1 cellular context compared by ENCODE assay signal in genomic region chr19:55683449-55684261, GRCh38.
TF ChIP-seq lines count a peak whose summit lies in the region.

No MANE protein-coding gene starts in this region.

TF ChIP-seq in HepG2, 621 proteins besides CTCF, POLR2A, EP300 and RAD21 (continued from another document and continues in another):
- TF ChIP-seq ZNF44 (CRISPR knock-in tag; IDR thresholded peaks at IDR 0.05) (no peak), HMG20A (CRISPR knock-in tag; IDR thresholded peaks at IDR 0.05; ENCODE audit: borderline replicate concordance) (no peak; the same call in 1 of the 2 replicates), KLF16 (CRISPR knock-in tag; IDR thresholded peaks at IDR 0.05) (peak in 1 of 2 experiments; percentile 39; a peak in 1 of 4 replicates), MAFF (IDR thresholded peaks at IDR 0.05; ENCODE audit: low read depth, low read length) (no peak), MIXL1 (CRISPR knock-in tag; IDR thresholded peaks at IDR 0.05) (0 out of 2 replicates have a peak, but pooled peaks have one; percentile 48), SNAPC4 (CRISPR knock-in tag; IDR thresholded peaks at IDR 0.05) (no peak), ZC3H13 (CRISPR knock-in tag; IDR thresholded peaks at IDR 0.05) (no peak), FOXP4 (CRISPR knock-in tag; IDR thresholded peaks at IDR 0.05) (no peak; the same call in 1 of the 2 replicates), ZNF546 (CRISPR knock-in tag; conservative IDR thresholded peaks at IDR 0.05) (no peak), ZMYM2 (CRISPR knock-in tag; IDR thresholded peaks at IDR 0.05) (peak; percentile 65), FOSL2 (CRISPR knock-in tag; IDR thresholded peaks at IDR 0.05) (peak; percentile 12; the same call in 1 of the 2 replicates), ZNF563 (CRISPR knock-in tag; IDR thresholded peaks at IDR 0.05) (no peak), ZNF180 (CRISPR knock-in tag; IDR thresholded peaks at IDR 0.05; ENCODE audit: borderline replicate concordance, low read depth) (no peak), TSC22D2 (CRISPR knock-in tag; IDR thresholded peaks at IDR 0.05; ENCODE audit: borderline replicate concordance) (no peak; the same call in 1 of the 2 replicates), ZBTB42 (CRISPR knock-in tag; IDR thresholded peaks at IDR 0.05) (no peak), XBP1 (CRISPR knock-in tag; IDR thresholded peaks at IDR 0.05) (no peak), HOXA3 (CRISPR knock-in tag; IDR thresholded peaks at IDR 0.05) (peak; percentile 65), HDAC6 (IDR thresholded peaks at IDR 0.05; ENCODE audit: low read depth, low read length) (no peak), ZNF597 (CRISPR knock-in tag; IDR thresholded peaks at IDR 0.05) (no peak), ZNF788 (CRISPR knock-in tag; IDR thresholded peaks at IDR 0.05; ENCODE audit: borderline replicate concordance) (peak; percentile 36; the same call in 1 of the 2 replicates), FOXP1 (IDR thresholded peaks at IDR 0.05) (no peak), FOXP1 (CRISPR knock-in tag; IDR thresholded peaks at IDR 0.05) (peak; percentile 56), PBX2 (CRISPR knock-in tag; IDR thresholded peaks at IDR 0.05) (no peak), DZIP1 (CRISPR knock-in tag; IDR thresholded peaks at IDR 0.05) (no peak), FOXM1 (CRISPR knock-in tag; IDR thresholded peaks at IDR 0.05) (no peak), NAIF1 (CRISPR knock-in tag; IDR thresholded peaks at IDR 0.05; ENCODE audit: borderline replicate concordance) (0 out of 2 replicates have a peak, but pooled peaks have one; percentile 19), PHF5A (CRISPR knock-in tag; IDR thresholded peaks at IDR 0.05; ENCODE audit: low read depth, unreplicated experiment) (peak; percentile 18), BRD4 (CRISPR knock-in tag; IDR thresholded peaks at IDR 0.05) (no peak), ZNF18 (CRISPR knock-in tag; IDR thresholded peaks at IDR 0.05; ENCODE audit: insufficient replicate concordance) (peak; percentile 75), ERF (CRISPR knock-in tag; IDR thresholded peaks at IDR 0.05) (peak; percentile 63), MEF2D (CRISPR knock-in tag; IDR thresholded peaks at IDR 0.05) (no peak; the same call in 1 of the 2 replicates), SRSF1 (optimal IDR thresholded peaks at IDR 0.05; ENCODE audit: low read depth, low read length) (no peak), HOXA7 (CRISPR knock-in tag; IDR thresholded peaks at IDR 0.05) (no peak), HINFP (CRISPR knock-in tag; IDR thresholded peaks at IDR 0.05; ENCODE audit: low read depth) (peak; percentile 60; the same call in 1 of the 2 replicates), SNAPC2 (CRISPR knock-in tag; IDR thresholded peaks at IDR 0.05) (no peak), ZUFSP (CRISPR knock-in tag; IDR thresholded peaks at IDR 0.05; ENCODE audit: borderline replicate concordance) (no peak), ONECUT2 (CRISPR knock-in tag; IDR thresholded peaks at IDR 0.05) (no peak), ZBTB2 (CRISPR knock-in tag; IDR thresholded peaks at IDR 0.05; ENCODE audit: low read depth) (0 out of 2 replicates have a peak, but pooled peaks have one; percentile 29), PLRG1 (conservative IDR thresholded peaks at IDR 0.05) (no peak), NFE2 (CRISPR knock-in tag; IDR thresholded peaks at IDR 0.05) (no peak), POLR2G (IDR thresholded peaks at IDR 0.05; ENCODE audit: low read depth, low read length) (peak; percentile 84), ZBTB43 (CRISPR knock-in tag; conservative IDR thresholded peaks at IDR 0.05) (peak; percentile 91), GLI4 (CRISPR knock-in tag; IDR thresholded peaks at IDR 0.05; ENCODE audit: borderline replicate concordance) (no peak), YEATS2 (CRISPR knock-in tag; IDR thresholded peaks at IDR 0.05; ENCODE audit: borderline replicate concordance) (peak; percentile 59; the same call in 1 of the 2 replicates), HDAC2 (CRISPR knock-in tag; IDR thresholded peaks at IDR 0.05) (peak; percentile 73), ZFP62 (CRISPR knock-in tag; IDR thresholded peaks at IDR 0.05) (no peak)
